In genomic region chr3:23916886-23917815, GRCh38 we compare ENCODE assay signal across 8 cellular contexts. TPM values are rescaled to one million over a fixed set of nuclear protein-coding genes. Genes with fewer than 3 reads are reported as not detected.
DNase-seq lines count a peak whose midpoint lies in the region; ATAC-seq lines count a peak whose summit lies in the region.

NKIRAS1 (minus strand) TSS chr3:23916990; CDS start chr3:23910904, 6,086 bp downstream.
RPL15 (plus strand) TSS chr3:23917132; CDS start chr3:23917860, 728 bp downstream.

- peak within 1 kb of the TSS; percentile 81 for H4K91ac ChIP-seq in mesenchymal stem cell (ENCODE audit: low read length)

- peaks cover 54% of the 10 kb centered on the region for H3K36me3 Mint-ChIP-seq in effector memory CD8-positive, alpha-beta T cell (ENCODE audit: insufficient read depth)

- peak within 1 kb of the TSS; percentile 77 for H4K8ac ChIP-seq in mesenchymal stem cell (ENCODE audit: low read length)

- peaks cover 35 to 44% of the 10 kb centered on the region in 2 donors for H3K4me1 Mint-ChIP-seq in effector memory CD8-positive, alpha-beta T cell (ENCODE audit: low read depth in 2 of 2)

- peak within 1 kb of the TSS in 1 of 2 experiments; percentile 75 for H3K23ac ChIP-seq in mesenchymal stem cell (ENCODE audit: low read length in 2 of 2)

- peak within 1 kb of the TSS; percentile 27 to 92 for H3K14ac ChIP-seq in mesenchymal stem cell (ENCODE audit: low read length in 2 of 2)

- peak within 1 kb of the TSS; percentile 98 to 99 for H3K4me3 Mint-ChIP-seq in effector memory CD8-positive, alpha-beta T cell

- H3K27me3 Mint-ChIP-seq in effector memory CD8-positive, alpha-beta T cell: no peaks in the 10 kb centered on the region

- H3K18ac ChIP-seq in mesenchymal stem cell (ENCODE audit: low read depth in 1 of 2, low read length in 2 of 2): peak within 1 kb of the TSS; percentile 90 to 96

- peak within 1 kb of the TSS; percentile 98 for H3K27ac Mint-ChIP-seq in effector memory CD8-positive, alpha-beta T cell

- H3K4me3 ChIP-seq in mesenchymal stem cell (ENCODE audit: insufficient read depth in 1 of 2, low read depth in 1 of 2, low read length in 2 of 2): peak within 1 kb of the TSS; percentile 80 to 92

- no peaks in the 10 kb centered on the region for H3K9me3 ChIP-seq in mesenchymal stem cell (ENCODE audit: control insufficient read depth, low read length)

- H2AK5ac ChIP-seq in mesenchymal stem cell (ENCODE audit: low read length, severe bottlenecking): peak within 1 kb of the TSS; percentile 58

- H2BK120ac ChIP-seq in mesenchymal stem cell (ENCODE audit: low read depth, low read length): no peak within 1 kb of the TSS

- peak; percentile 95 for ATAC-seq in GM19467 (IDR thresholded peaks at IDR 0.05; ENCODE audit: unreplicated experiment)
- peak; percentile 90 for ATAC-seq in effector memory CD8-positive, alpha-beta T cell (replicated peaks)

- H2BK12ac ChIP-seq in mesenchymal stem cell (ENCODE audit: low read length in 2 of 2): peak within 1 kb of the TSS in 1 of 2 experiments; percentile 10

- H2BK15ac ChIP-seq in mesenchymal stem cell (ENCODE audit: low read depth, poor library complexity, severe bottlenecking): peak within 1 kb of the TSS; percentile 37

- peak within 1 kb of the TSS; percentile 75 for H2AFZ ChIP-seq in mesenchymal stem cell (ENCODE audit: low read depth, low read length)

- no peaks in the 10 kb centered on the region for H3K4me1 ChIP-seq in mesenchymal stem cell (ENCODE audit: control insufficient read depth, insufficient read depth, low read depth, low read length)

- peak within 1 kb of the TSS; percentile 80 to 81 for H3K4ac ChIP-seq in mesenchymal stem cell (ENCODE audit: low read depth in 1 of 2, low read length in 2 of 2)

- H3K36me3 ChIP-seq in mesenchymal stem cell (ENCODE audit: control insufficient read depth in 1 of 2, insufficient read depth in 2 of 2, low read depth in 1 of 2, low read length in 2 of 2): peaks cover 5 to 37% of the 10 kb centered on the region in 2 experiments

- DNase-seq in COLO668 (lab: John Stamatoyannopoulos, UW; ENCODE audit: unreplicated experiment): peak; percentile 91
- DNase-seq in HS-27A (ENCODE audit: low read depth): peak; percentile 95
- DNase-seq in NK-92 (lab: John Stamatoyannopoulos, UW; ENCODE audit: unreplicated experiment): peak; percentile 66
- peak; percentile 94 to 97 for DNase-seq in activated CD8-positive, alpha-beta memory T cell treated with anti-CD3 and anti-CD28 coated beads for 4 hours (ENCODE audit: low read depth in 2 of 2)
- peak; percentile 96 to 97 (median 96) for DNase-seq in effector memory CD8-positive, alpha-beta T cell
- peak; percentile 97 for DNase-seq in mesenchymal stem cell
- peak; percentile 95 for DNase-seq in stimulated activated CD8-positive, alpha-beta memory T cell treated with anti-CD3 and anti-CD28 coated beads, Interleukin-12 subunit alpha, Interleukin-12 subunit beta, amount 100 ng/mL, for 4 hours (ENCODE audit: low read depth)

- peak within 1 kb of the TSS; percentile 97 for H3K9ac ChIP-seq in mesenchymal stem cell (ENCODE audit: low read length)

- peaks cover 10% of the 10 kb centered on the region for H3K79me1 ChIP-seq in mesenchymal stem cell (replicated peaks; ENCODE audit: low read length, poor library complexity, severe bottlenecking)

- no peaks in the 10 kb centered on the region for H3K27me3 ChIP-seq in mesenchymal stem cell (ENCODE audit: control insufficient read depth in 1 of 2, insufficient read depth in 1 of 2, low read length in 2 of 2)

- H3K4me2 ChIP-seq in mesenchymal stem cell (ENCODE audit: low read length, poor library complexity, severe bottlenecking): peak within 1 kb of the TSS; percentile 90

- peak within 1 kb of the TSS; percentile 76 for H3K27ac ChIP-seq in mesenchymal stem cell (ENCODE audit: low read length, poor library complexity, severe bottlenecking)

- under 1% methylated on average over 67 of the region's 71 CpGs for WGBS in mesenchymal stem cell

- no peaks in the 10 kb centered on the region for H3K9me3 Mint-ChIP-seq in effector memory CD8-positive, alpha-beta T cell

- H2BK5ac ChIP-seq in mesenchymal stem cell (ENCODE audit: low read depth, low read length, poor library complexity, severe bottlenecking): no peak within 1 kb of the TSS

RNA-seq across cellular contexts. Expression of gene NKIRAS1, which starts in this region (rescaled TPM):
- polyA plus RNA-seq in mesenchymal stem cell (2013, experiment 1 of 2): 6.8 TPM
- polyA plus RNA-seq in mesenchymal stem cell (2013, experiment 2 of 2): 7.0 TPM

RNA-seq across cellular contexts. Expression of gene RPL15, which starts in this region (rescaled TPM):
- polyA plus RNA-seq in mesenchymal stem cell (2013, experiment 1 of 2): 2,527 TPM
- 2,464 TPM for polyA plus RNA-seq in mesenchymal stem cell (2013, experiment 2 of 2)

Comparison
In these comparisons a context has a peak if more than half of its experiments do, and no peak if none do; other contexts are left out.
1. Peak in every context shown above with its lines: DNase-seq, ATAC-seq, H3K4me3 ChIP-seq and H3K27ac ChIP-seq.